8 cellular contexts compared by ENCODE assay signal in the genomic region with DNA sequence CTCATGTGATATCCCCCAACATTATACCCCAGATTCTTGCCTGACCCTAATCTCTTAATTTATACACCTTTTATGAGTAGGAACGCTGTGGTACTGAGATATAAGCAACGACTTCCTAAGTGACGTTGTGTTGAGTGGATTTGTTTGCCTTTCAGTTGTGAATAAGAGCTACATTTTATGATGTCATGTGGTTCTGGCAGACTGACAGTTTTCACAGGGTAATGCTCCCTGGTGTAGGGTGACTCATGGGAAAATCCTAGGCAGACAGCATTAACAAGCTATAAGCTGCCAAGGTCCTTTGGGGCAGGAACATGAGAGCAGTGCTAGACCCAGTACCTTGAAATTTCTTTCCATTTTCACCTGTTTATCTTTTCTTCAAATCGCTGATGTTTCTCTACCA. TPM values are rescaled to one million over a fixed set of nuclear protein-coding genes. Genes with fewer than 3 reads are reported as not detected.
A peak's percentile ranks its signal among the peaks of the same experiment; 100 is the strongest.
DNase-seq lines count a peak whose midpoint lies in the region; ATAC-seq and TF ChIP-seq lines count a peak whose summit lies in the region.

No MANE protein-coding gene starts in this region.

- H3K27me3 Mint-ChIP-seq in T-cell (peaks cover 0 to 4% of the 10 kb centered on the region in 2 donors), immature natural killer cell (ENCODE audit: low read depth in 3 of 3) (peaks cover 2 to 4% (median 4%) of the 10 kb centered on the region in 3 donors)

- peaks cover 3% of the 10 kb centered on the region for H3K36me3 Mint-ChIP-seq in T-cell
- no peaks in the 10 kb centered on the region for H3K36me3 Mint-ChIP-seq in immature natural killer cell

- POLR2A ChIA-PET in SK-N-SH (lab: Yijun Ruan, JAX) (no interaction called here), T-cell (lab: Charles Lee) (no interaction called here)

- H3K79me2 ChIP-seq in SK-N-SH (ENCODE audit: insufficient read depth): peaks cover 52% of the 10 kb centered on the region

- no peak for TF ChIP-seq RAD21 in SK-N-SH (IDR thresholded peaks at IDR 0.05; ENCODE audit: low read length)

- DNase-seq in GM03348 (ENCODE audit: low spot score) (peak; percentile 83), SK-N-SH (no peak), hepatic stellate cell (ENCODE audit: low spot score) (peak; percentile 81), T-cell (no peak), cerebellar cortex (ENCODE audit: low spot score) (no peak), Ammon's horn (ENCODE audit: low spot score) (no peak), immature natural killer cell (no peak)

- no peak overlapping the region for H2AFZ ChIP-seq in SK-N-SH (ENCODE audit: low read depth)

- peak in 1 of 2 experiments; percentile 49; a peak in 1 of 4 replicates for TF ChIP-seq EP300 in SK-N-SH (IDR thresholded peaks at IDR 0.05; ENCODE audit: borderline replicate concordance in 1 of 2, low read depth in 1 of 2, low read length in 1 of 2)

- H3K9me3 ChIP-seq in SK-N-SH: no peaks in the 10 kb centered on the region

- ATAC-seq in HG03432 (IDR thresholded peaks at IDR 0.05; ENCODE audit: unreplicated experiment): peak; percentile 66
- ATAC-seq in T-cell (replicated peaks in 1 of 4): no peak

- TF ChIP-seq CTCF in SK-N-SH (IDR thresholded peaks at IDR 0.05): no peak

- CTCF ChIA-PET in SK-N-SH (lab: Yijun Ruan, JAX): interaction anchor here (1.7 kb wide), 1 partner anchor 14 kb away, joined by 4 read pairs; no protein-coding TSS in a partner anchor
- CTCF ChIA-PET in T-cell (lab: Charles Lee): interaction anchor here (0.6 to 1.4 kb wide), 4 partner anchors 10 to 426 kb away, joined by 3 to 5 read pairs (median 4); no protein-coding TSS in a partner anchor

- peaks cover 14% of the 10 kb centered on the region for H3F3A ChIP-seq in SK-N-SH (replicated peaks; ENCODE audit: insufficient read depth)

- peak overlapping the region; percentile 28; the same call in 1 of the 2 replicates for H3K9ac ChIP-seq in SK-N-SH

- peak overlapping the region in 1 of 2 experiments; percentile 85; a peak in 2 of 4 replicates for H3K27ac ChIP-seq in SK-N-SH (ENCODE audit: low read depth in 2 of 2, low read length in 1 of 2)

- peaks cover 12% of the 10 kb centered on the region in 3 donors for H3K4me1 Mint-ChIP-seq in T-cell
- no peaks in the 10 kb centered on the region for H3K4me1 Mint-ChIP-seq in immature natural killer cell

- no peaks in the 10 kb centered on the region for H4K20me1 ChIP-seq in SK-N-SH (ENCODE audit: insufficient read depth)

- H3K4me2 ChIP-seq in SK-N-SH: peak overlapping the region; percentile 53; the same call in 1 of the 2 replicates

- H3K4me3 ChIP-seq in SK-N-SH (ENCODE audit: low read depth in 2 of 2, low read length in 1 of 2): no peak overlapping the region

- H3K27ac Mint-ChIP-seq in T-cell (no peak overlapping the region), immature natural killer cell (no peak overlapping the region)

- no peaks in the 10 kb centered on the region for H3K9me3 Mint-ChIP-seq in T-cell
- no peaks in the 10 kb centered on the region for H3K9me3 Mint-ChIP-seq in immature natural killer cell

- H3K36me3 ChIP-seq in SK-N-SH (replicated peaks in 1 of 2; ENCODE audit: control insufficient read depth in 1 of 2, insufficient read depth in 2 of 2, low read length in 1 of 2): peaks cover 0 to 13% of the 10 kb centered on the region in 2 experiments

- peaks cover 0 to 18% of the 10 kb centered on the region in 2 experiments; a peak in 2 of 4 replicates for H3K4me1 ChIP-seq in SK-N-SH (ENCODE audit: control insufficient read depth in 1 of 2, insufficient read depth in 2 of 2, low read depth in 1 of 2, low read length in 1 of 2)

- no peak overlapping the region for H3K4me3 Mint-ChIP-seq in T-cell
- no peak overlapping the region for H3K4me3 Mint-ChIP-seq in immature natural killer cell

- no peaks in the 10 kb centered on the region for H3K9me2 ChIP-seq in SK-N-SH

- no peaks in the 10 kb centered on the region for H3K27me3 ChIP-seq in SK-N-SH (ENCODE audit: insufficient read depth)

- WGBS in SK-N-SH (ENCODE audit: low lambda C conversion rate): 5% methylated on average over 4 of the region's 4 CpGs

TF ChIP-seq in SK-N-SH, 30 proteins besides CTCF, POLR2A, EP300 and RAD21 (continues in another document):
- TF ChIP-seq RXRA (IDR thresholded peaks at IDR 0.05; ENCODE audit: borderline replicate concordance, low read depth) (no peak), SIN3A (IDR thresholded peaks at IDR 0.05; ENCODE audit: borderline replicate concordance, low read depth, low read length) (no peak; the same call in 1 of the 2 replicates), TEAD4 (IDR thresholded peaks at IDR 0.05; ENCODE audit: borderline replicate concordance, insufficient read depth) (0 out of 2 replicates have a peak, but pooled peaks have one; percentile 30), MXI1 (IDR thresholded peaks at IDR 0.05; ENCODE audit: low read depth, low read length) (no peak), YY1 (IDR thresholded peaks at IDR 0.05; ENCODE audit: low read depth) (no peak), MEF2A (IDR thresholded peaks at IDR 0.05; ENCODE audit: borderline replicate concordance, low read depth) (no peak), GABPA (IDR thresholded peaks at IDR 0.05; ENCODE audit: low read depth) (no peak), IRF3 (IDR thresholded peaks at IDR 0.05; ENCODE audit: low read depth, low read length) (no peak), TCF12 (IDR thresholded peaks at IDR 0.05) (peak; percentile 67), CHD2 (IDR thresholded peaks at IDR 0.05; ENCODE audit: low read length, partially characterized antibody) (no peak), TAF1 (IDR thresholded peaks at IDR 0.05; ENCODE audit: borderline replicate concordance, low read depth, low read length) (no peak), PBX3 (IDR thresholded peaks at IDR 0.05) (peak; percentile 84), USF2 (IDR thresholded peaks at IDR 0.05; ENCODE audit: borderline replicate concordance, low read depth, low read length) (no peak), EZH2phosphoT487 (IDR thresholded peaks at IDR 0.05; ENCODE audit: borderline replicate concordance, low read depth) (no peak), JUND (IDR thresholded peaks at IDR 0.05) (peak; percentile 84), RCOR1 (IDR thresholded peaks at IDR 0.05; ENCODE audit: low read length) (no peak), FOXM1 (IDR thresholded peaks at IDR 0.05; ENCODE audit: low read depth) (no peak), SMC3 (IDR thresholded peaks at IDR 0.05; ENCODE audit: low read depth, low read length) (no peak), ELF1 (IDR thresholded peaks at IDR 0.05) (no peak), NFIC (IDR thresholded peaks at IDR 0.05; ENCODE audit: borderline replicate concordance) (peak; percentile 91), NRF1 (IDR thresholded peaks at IDR 0.05; ENCODE audit: low read depth, low read length) (no peak)
- TF ChIP-seq, protein P1, sequence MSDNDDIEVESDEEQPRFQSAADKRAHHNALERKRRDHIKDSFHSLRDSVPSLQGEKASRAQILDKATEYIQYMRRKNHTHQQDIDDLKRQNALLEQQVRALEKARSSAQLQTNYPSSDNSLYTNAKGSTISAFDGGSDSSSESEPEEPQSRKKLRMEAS (IDR thresholded peaks at IDR 0.05; ENCODE audit: low read depth): peak; percentile 58; the same call in 1 of the 2 replicates
- TF ChIP-seq, protein P2, sequence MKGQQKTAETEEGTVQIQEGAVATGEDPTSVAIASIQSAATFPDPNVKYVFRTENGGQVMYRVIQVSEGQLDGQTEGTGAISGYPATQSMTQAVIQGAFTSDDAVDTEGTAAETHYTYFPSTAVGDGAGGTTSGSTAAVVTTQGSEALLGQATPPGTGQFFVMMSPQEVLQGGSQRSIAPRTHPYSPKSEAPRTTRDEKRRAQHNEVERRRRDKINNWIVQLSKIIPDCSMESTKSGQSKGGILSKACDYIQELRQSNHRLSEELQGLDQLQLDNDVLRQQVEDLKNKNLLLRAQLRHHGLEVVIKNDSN (IDR thresholded peaks at IDR 0.05; ENCODE audit: borderline replicate concordance, low read depth): no peak

RNA-seq across cellular contexts. Expression of gene C3orf52, which starts 11.2 kb away (rescaled TPM):
- 5.4 and 8.7 TPM in 2 replicates for polyA plus RNA-seq in SK-N-SH (2012; rRNA removed)
- polyA plus RNA-seq in SK-N-SH (2012; cell fraction: cytosol; rRNA removed): 5.7 TPM in 2 replicates
- polyA plus RNA-seq in SK-N-SH (2012; cell fraction: nucleus; rRNA removed): 7.8 and 15.3 TPM in 2 replicates
- 1 to 10 TPM in 4 of 5 donors, under 1 TPM in 1; 0.95 to 2.2 (median 1.5) TPM for total RNA-seq in T-cell
- under 1 TPM in 1 of 3 donors, not detected in 2; 0.29 TPM for polyA plus RNA-seq in immature natural killer cell

RNA-seq across cellular contexts. Expression of gene GCSAM, which starts 35.7 kb away (rescaled TPM):
- polyA plus RNA-seq in SK-N-SH (2012; rRNA removed) (not detected in 2 replicates), immature natural killer cell (1 to 10 TPM in 2 of 3 donors, under 1 TPM in 1; 0.64 to 3.6 (median 1.5) TPM)
- not detected in 2 replicates for polyA plus RNA-seq in SK-N-SH (2012; cell fraction: cytosol; rRNA removed)
- polyA plus RNA-seq in SK-N-SH (2012; cell fraction: nucleus; rRNA removed): not detected in 2 replicates
- 10 to 100 TPM; 15.8 to 21.6 (median 18.2) TPM for total RNA-seq in T-cell

Comparison
In these comparisons a context has a peak if more than half of its experiments do, and no peak if none do; other contexts are left out.
1. DNase-seq: peak in GM03348 (single experiment) and hepatic stellate cell (single experiment); none in SK-N-SH (single experiment), T-cell (0 of 34), cerebellar cortex (single experiment), Ammon's horn (single experiment) and immature natural killer cell (0 of 3).